ENCODE assay signal across 9 cellular contexts in the genomic region with DNA sequence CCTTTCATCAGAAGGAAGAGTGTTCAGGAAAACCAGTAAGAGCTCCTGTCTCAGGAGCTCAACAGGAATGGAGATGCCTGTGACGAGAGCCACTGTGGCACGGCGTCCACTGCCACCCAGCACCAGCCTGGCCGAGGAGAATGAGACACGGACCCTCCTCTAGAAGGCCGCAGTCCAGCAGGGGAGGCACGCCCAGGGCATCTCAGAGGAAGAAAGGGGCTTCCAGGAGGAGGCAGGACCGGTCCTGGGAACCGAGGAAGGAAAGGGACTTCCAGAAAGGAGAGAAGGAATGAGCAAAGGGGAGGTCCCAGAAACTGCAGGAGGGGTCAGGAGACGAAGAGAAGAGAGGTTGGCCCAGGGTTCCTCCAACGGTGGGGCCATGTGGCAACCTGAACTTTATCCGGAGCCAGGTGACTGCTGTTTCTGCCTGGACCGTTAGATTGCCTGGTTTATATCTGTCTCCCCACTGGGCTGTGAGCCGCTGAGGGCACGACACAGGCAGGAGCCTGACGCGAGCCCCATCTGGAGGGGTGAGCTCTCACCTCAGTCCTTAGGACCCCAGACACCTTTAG. TPM values are rescaled to one million over a fixed set of nuclear protein-coding genes. Genes with fewer than 3 reads are reported as not detected.
DNase-seq lines count a peak whose midpoint lies in the region; ATAC-seq and TF ChIP-seq lines count a peak whose summit lies in the region.
"Had no signal": no experiment of that assay in that cellular context is flagged by ENCODE, and none has a peak within 500 bp of the region (broad histone marks: within the 10 kb centered on the region; RNA-seq: fewer than 3 reads in every experiment).

No MANE protein-coding gene starts in this region.

- DNase-seq in activated T-cell treated with anti-CD3 and anti-CD28 coated beads, Interleukin-2, amount 50 U/mL, for 48 hours: peak; percentile 30 to 40
- no peak for DNase-seq in hepatocyte (ENCODE audit: low spot score)
- no peak for DNase-seq in tibial nerve (ENCODE audit: low spot score in 2 of 2)
- no peak for DNase-seq in occipital lobe (lab: John Stamatoyannopoulos, UW)
- no peak for DNase-seq in Ammon's horn (ENCODE audit: low spot score)
- no peak for DNase-seq in foreskin melanocyte

- H3K9me3 ChIP-seq in hepatocyte (ENCODE audit: low read depth): no peaks in the 10 kb centered on the region
- no peaks in the 10 kb centered on the region for H3K9me3 ChIP-seq in tibial nerve
- H3K9me3 ChIP-seq: SJSA1 had no signal

- TF ChIP-seq EP300 in tibial nerve (IDR thresholded peaks at IDR 0.05): no peak

- H3K27ac ChIP-seq in hepatocyte (no peak overlapping the region), tibial nerve (no peak overlapping the region)
- H3K27ac ChIP-seq: SJSA1 had no signal

- H4K20me1 ChIP-seq in hepatocyte (ENCODE audit: insufficient read depth, poor library complexity, severe bottlenecking): no peaks in the 10 kb centered on the region

- peak overlapping the region; percentile 90 for H3K4me2 ChIP-seq in hepatocyte

- no peaks in the 10 kb centered on the region for H3K79me2 ChIP-seq in hepatocyte

- ATAC-seq in GM19043 (IDR thresholded peaks at IDR 0.05; ENCODE audit: low read depth, unreplicated experiment) (peak; percentile 17), HG03025 (IDR thresholded peaks at IDR 0.05; ENCODE audit: low FRiP score, unreplicated experiment) (peak; percentile 16)

- H3K27me3 ChIP-seq in hepatocyte: no peaks in the 10 kb centered on the region
- no peaks in the 10 kb centered on the region for H3K27me3 ChIP-seq in tibial nerve
- H3K27me3 ChIP-seq: SJSA1 had no signal

- H3K4me3 ChIP-seq in hepatocyte: no peak overlapping the region
- peak overlapping the region in 3 of 4 donors; percentile 40 to 55 (median 52) for H3K4me3 ChIP-seq in tibial nerve

- no peak for TF ChIP-seq POLR2A in tibial nerve (IDR thresholded peaks at IDR 0.05)

- H3K4me1 ChIP-seq in hepatocyte (ENCODE audit: insufficient read depth) (no peaks in the 10 kb centered on the region), tibial nerve (peaks cover 0 to 13% (median 0%) of the 10 kb centered on the region in 4 donors)

- no peaks in the 10 kb centered on the region for H3K9me2 ChIP-seq in hepatocyte (replicated peaks; ENCODE audit: insufficient read depth)

- H3K36me3 ChIP-seq in hepatocyte (replicated peaks; ENCODE audit: insufficient read depth, low read depth): no peaks in the 10 kb centered on the region
- H3K36me3 ChIP-seq in tibial nerve: no peaks in the 10 kb centered on the region
- H3K36me3 ChIP-seq: SJSA1 had no signal

- no peak for TF ChIP-seq CTCF in hepatocyte (IDR thresholded peaks at IDR 0.05; ENCODE audit: poor library complexity)
- no peak for TF ChIP-seq CTCF in tibial nerve (IDR thresholded peaks at IDR 0.05)

- no peak overlapping the region for H2AFZ ChIP-seq in hepatocyte

- WGBS in hepatocyte (ENCODE audit: low lambda C conversion rate, missing lambda C conversion rate): 46% methylated on average over 17 of the region's 17 CpGs
- 22 to 28% methylated on average over 17 of the region's 17 CpGs for WGBS in tibial nerve, 2 donors

RNA-seq across cellular contexts. Expression of a gene that starts 26.8 kb away (rescaled TPM):
- total RNA-seq in hepatocyte (2.0 and 2.4 TPM in 2 replicates), tibial nerve (1 to 10 TPM in 1 of 4 donors, under 1 TPM in 2, not detected in 1; 0.39 to 5.9 (median 0.63) TPM), occipital lobe (0.31 TPM)
- 0.12 and 2.3 TPM in 2 replicates for polyA plus RNA-seq in hepatocyte

Comparison
In these comparisons a context has a peak if more than half of its experiments do, and no peak if none do; other contexts are left out.
1. DNase-seq: peak in activated T-cell treated with anti-CD3 and anti-CD28 coated beads, Interleukin-2, amount 50 U/mL, for 48 hours (2 of 2); none in hepatocyte (single experiment), tibial nerve (0 of 2), occipital lobe (single experiment), Ammon's horn (single experiment) and foreskin melanocyte (single experiment).